In genomic region chrX:26908218-26908617, GRCh38 we compare ENCODE assay signal across 22 cellular contexts.
DNase-seq lines count a peak whose midpoint lies in the region; ATAC-seq, FAIRE-seq and TF ChIP-seq lines count a peak whose summit lies in the region.
"Had no signal": no experiment of that assay in that cellular context is flagged by ENCODE, and none has a peak within 500 bp of the region (broad histone marks: within the 10 kb centered on the region; RNA-seq: fewer than 3 reads in every experiment).

No MANE protein-coding gene starts in this region.

- no peaks in the 10 kb centered on the region for H3K4me1 ChIP-seq in A549
- no peaks in the 10 kb centered on the region for H3K4me1 ChIP-seq in astrocyte (ENCODE audit: insufficient read depth, low read length)
- no peaks in the 10 kb centered on the region for H3K4me1 ChIP-seq in esophagus squamous epithelium
- H3K4me1 ChIP-seq: BLaER1, Caco-2, HAP-1 had no signal

- POLR2A ChIA-PET in A549 (lab: Yijun Ruan, JAX) = no interaction called here

- H3K27me3 Mint-ChIP-seq in astrocyte (ENCODE audit: low read depth, unreplicated experiment) (no peaks in the 10 kb centered on the region), mesothelial cell of epicardium (ENCODE audit: low read depth) (no peaks in the 10 kb centered on the region), type B pancreatic cell (no peaks in the 10 kb centered on the region)
- H3K27me3 Mint-ChIP-seq: B cell; CD4-positive, CD25-positive, alpha-beta regulatory T cell had no signal

- H3K27ac ChIP-seq in A549 (no peak overlapping the region), astrocyte (ENCODE audit: low read depth, low read length) (no peak overlapping the region), esophagus squamous epithelium (no peak overlapping the region)
- H3K27ac ChIP-seq: BLaER1, C4-2B had no signal

- no peak overlapping the region for H2AFZ ChIP-seq in astrocyte (ENCODE audit: low read depth, low read length)
- H2AFZ ChIP-seq: GM23338 had no signal

- H3K27ac Mint-ChIP-seq in astrocyte (ENCODE audit: unreplicated experiment) (no peak overlapping the region), mesothelial cell of epicardium (no peak overlapping the region), type B pancreatic cell (no peak overlapping the region)
- H3K27ac Mint-ChIP-seq: B cell; CD4-positive, CD25-positive, alpha-beta regulatory T cell; CD8-positive, alpha-beta T cell; GM23338; HFFc6 had no signal

- TF ChIP-seq CTCF in A549 (IDR thresholded peaks at IDR 0.05) (no peak), astrocyte (IDR thresholded peaks at IDR 0.05; ENCODE audit: insufficient read depth, low read depth, low read length) (no peak), mesothelial cell of epicardium (IDR thresholded peaks at IDR 0.05; ENCODE audit: unreplicated experiment) (peak; percentile 27), type B pancreatic cell (conservative IDR thresholded peaks at IDR 0.05) (peak; percentile 57), esophagus squamous epithelium (IDR thresholded peaks at IDR 0.05) (no peak)

- no peaks in the 10 kb centered on the region for H3K36me3 Mint-ChIP-seq in astrocyte (ENCODE audit: low read depth, unreplicated experiment)
- H3K36me3 Mint-ChIP-seq in mesothelial cell of epicardium = no peaks in the 10 kb centered on the region
- H3K36me3 Mint-ChIP-seq in type B pancreatic cell = no peaks in the 10 kb centered on the region
- H3K36me3 Mint-ChIP-seq: CD4-positive, CD25-positive, alpha-beta regulatory T cell; CD8-positive, alpha-beta T cell had no signal

- no peak overlapping the region for H3K9ac ChIP-seq in astrocyte (ENCODE audit: low read length)
- H3K9ac ChIP-seq: BLaER1 had no signal

- H3K27me3 ChIP-seq in astrocyte (ENCODE audit: insufficient read depth, low read length) = no peaks in the 10 kb centered on the region
- H3K27me3 ChIP-seq in esophagus squamous epithelium = no peaks in the 10 kb centered on the region

- ATAC-seq in A549 (no peak), HG02759 (IDR thresholded peaks at IDR 0.05; ENCODE audit: unreplicated experiment) (no peak)
- ATAC-seq: CD8-positive, alpha-beta T cell; GM23338 had no signal

- TF ChIP-seq POLR2A in A549 (IDR thresholded peaks at IDR 0.05; ENCODE audit: low read length) = no peak
- no peak for TF ChIP-seq POLR2A in esophagus squamous epithelium (IDR thresholded peaks at IDR 0.05)

- CTCF ChIA-PET in A549 (lab: Yijun Ruan, JAX) = no interaction called here

- TF ChIP-seq RAD21 in A549 (conservative IDR thresholded peaks at IDR 0.05 in 1 of 2, IDR thresholded peaks at IDR 0.05 in 1 of 2) = no peak

- H3K4me1 Mint-ChIP-seq in astrocyte (ENCODE audit: low read depth, unreplicated experiment) (no peaks in the 10 kb centered on the region), mesothelial cell of epicardium (no peaks in the 10 kb centered on the region), type B pancreatic cell (ENCODE audit: unreplicated experiment) (no peaks in the 10 kb centered on the region)
- H3K4me1 Mint-ChIP-seq: B cell; CD4-positive, CD25-positive, alpha-beta regulatory T cell; GM23338 had no signal

- DNase-seq in A549 (ENCODE audit: low read depth in 1 of 2, low spot score in 1 of 2) (no peak), astrocyte (ENCODE audit: low read depth) (no peak), mesothelial cell of epicardium (ENCODE audit: low spot score in 2 of 2, unreplicated experiment in 2 of 2) (no peak), type B pancreatic cell (ENCODE audit: extremely low spot score, unreplicated experiment) (no peak), glomerular visceral epithelial cell (ENCODE audit: extremely low spot score) (no peak), esophagus squamous epithelium (lab: John Stamatoyannopoulos, UW) (no peak)
- DNase-seq: 8988T; Caco-2; CD4-positive, CD25-positive, alpha-beta regulatory T cell; CD8-positive, alpha-beta T cell; DMS153; DMS79 treated with DMSO at 0.1 percent for 48 hours; GF-D8; HFFc6 had no signal

- no peaks in the 10 kb centered on the region for H3K79me2 ChIP-seq in astrocyte (ENCODE audit: insufficient read depth, low read length)

- no peaks in the 10 kb centered on the region for H3K36me3 ChIP-seq in astrocyte (ENCODE audit: insufficient read depth, low read length)
- no peaks in the 10 kb centered on the region for H3K36me3 ChIP-seq in esophagus squamous epithelium
- H3K36me3 ChIP-seq: BLaER1, HAP-1 had no signal

- no peaks in the 10 kb centered on the region for H3K9me3 Mint-ChIP-seq in astrocyte (ENCODE audit: unreplicated experiment)
- peaks cover 29% of the 10 kb centered on the region for H3K9me3 Mint-ChIP-seq in mesothelial cell of epicardium
- H3K9me3 Mint-ChIP-seq in type B pancreatic cell = no peaks in the 10 kb centered on the region

- no peak overlapping the region for H3K4me2 ChIP-seq in A549
- H3K4me2 ChIP-seq in astrocyte (ENCODE audit: low read length) = no peak overlapping the region
- H3K4me2 ChIP-seq: BLaER1, GM23338 had no signal

- no peak for TF ChIP-seq EP300 in A549 (IDR thresholded peaks at IDR 0.05)

- peak; percentile 72 for FAIRE-seq in A549 (lab: Jason Lieb, UNC)
- FAIRE-seq in astrocyte (lab: Jason Lieb, UNC) = peak; percentile 50
- FAIRE-seq: GM12891, GM18507 had no signal

- WGBS in A549 (ENCODE audit: missing lambda C conversion rate) = 7% methylated on average over 1 of the region's 1 CpG
- 38 to 63% methylated on average over 1 of the region's 1 CpG for WGBS in esophagus squamous epithelium, 2 donors

- intact Hi-C loops in esophagus squamous epithelium (cut with DNase I) = no loop called here

- H3K4me3 Mint-ChIP-seq in astrocyte (ENCODE audit: unreplicated experiment) (no peak overlapping the region), mesothelial cell of epicardium (no peak overlapping the region), type B pancreatic cell (no peak overlapping the region)
- H3K4me3 Mint-ChIP-seq: B cell; CD4-positive, CD25-positive, alpha-beta regulatory T cell; CD8-positive, alpha-beta T cell; GM23338; HFFc6 had no signal

- H3K4me3 ChIP-seq in A549 (no peak overlapping the region), astrocyte (ENCODE audit: insufficient read depth, low read depth, low read length) (no peak overlapping the region), esophagus squamous epithelium (no peak overlapping the region)
- H3K4me3 ChIP-seq: BLaER1, GM23338, HAP-1 had no signal

- no peaks in the 10 kb centered on the region for H4K20me1 ChIP-seq in astrocyte (ENCODE audit: insufficient read depth, low read length)
- H4K20me1 ChIP-seq: BLaER1 had no signal

- H3K9me3 ChIP-seq in A549 (no peaks in the 10 kb centered on the region), astrocyte (ENCODE audit: insufficient read depth, low read depth, low read length) (no peaks in the 10 kb centered on the region), esophagus squamous epithelium (no peaks in the 10 kb centered on the region)
- H3K9me3 ChIP-seq: BLaER1, Caco-2, HAP-1 had no signal

TF ChIP-seq in A549, 52 proteins besides CTCF, POLR2A, EP300 and RAD21 (continues in another document):
- TF ChIP-seq ELK1 (IDR thresholded peaks at IDR 0.05; ENCODE audit: low read depth, low read length) (no peak), REST (IDR thresholded peaks at IDR 0.05) (no peak), E2F6 (IDR thresholded peaks at IDR 0.05; ENCODE audit: borderline replicate concordance, low read depth) (no peak), CHD2 (IDR thresholded peaks at IDR 0.05; ENCODE audit: low read length, partially characterized antibody) (no peak), ZNF302 (CRISPR knock-in tag; IDR thresholded peaks at IDR 0.05) (no peak), RCOR1 (IDR thresholded peaks at IDR 0.05; ENCODE audit: low read depth, low read length) (no peak), SMC3 (IDR thresholded peaks at IDR 0.05) (no peak), NPAS2 (CRISPR knock-in tag; IDR thresholded peaks at IDR 0.05; ENCODE audit: borderline replicate concordance) (no peak), EHF (CRISPR knock-in tag; IDR thresholded peaks at IDR 0.05) (no peak), KDM1A (IDR thresholded peaks at IDR 0.05; ENCODE audit: low read depth) (no peak), ZC3H11A (IDR thresholded peaks at IDR 0.05) (no peak)

Comparison
In these comparisons a context has a peak if more than half of its experiments do, and no peak if none do; other contexts are left out.
1. CTCF ChIP-seq: peak in mesothelial cell of epicardium (single experiment) and type B pancreatic cell (single experiment); none in A549 (single experiment), astrocyte (single experiment) and esophagus squamous epithelium (0 of 6).